8 cellular contexts compared by ENCODE assay signal in genomic region chr20:16518068-16518783, GRCh38. TPM values are rescaled to one million over a fixed set of nuclear protein-coding genes. Genes with fewer than 3 reads are reported as not detected.
DNase-seq lines count a peak whose midpoint lies in the region; ATAC-seq, FAIRE-seq and TF ChIP-seq lines count a peak whose summit lies in the region.

No MANE protein-coding gene starts in this region.

- CTCF ChIA-PET in PC-3 (lab: Charles Lee) (no interaction called here), endothelial cell of umbilical vein (lab: Charles Lee) (interaction anchor here (0.6 to 1.8 kb wide), 6 partner anchors 9 to 243 kb away, joined by 3 to 38 read pairs (median 3); partner anchors contain the start of gene SNRPB2)

- intact Hi-C loops in Right ventricle myocardium inferior (cut with DNase I) (loop anchor here (1.0 to 5.0 kb wide), 2 partner anchors 117 to 244 kb away; no protein-coding TSS in a partner anchor), PC-3 (cut with micrococcal nuclease) (loop anchor here (1.0 to 2.0 kb wide), 2 partner anchors 55 to 243 kb away; partner anchors contain the start of gene KIF16B), endothelial cell of umbilical vein (cut with micrococcal nuclease) (loop anchor here (1.0 kb wide), 1 partner anchor 243 kb away; no protein-coding TSS in a partner anchor)

- DNase-seq in cardiac muscle cell (ENCODE audit: low read depth in 1 of 2, low spot score in 1 of 2) = peak; percentile 57 to 61
- no peak for DNase-seq in Right ventricle myocardium inferior (ENCODE audit: missing footprints)
- peak; percentile 17 for DNase-seq in Jurkat, Clone E6-1 (ENCODE audit: low read depth, low spot score)
- peak; percentile 78 for DNase-seq in PC-3
- DNase-seq in endothelial cell of umbilical vein (ENCODE audit: low read depth, low spot score) = peak; percentile 13
- DNase-seq in mucosa of gallbladder (ENCODE audit: low spot score) = peak; percentile 52

- peak; percentile 50 for FAIRE-seq in endothelial cell of umbilical vein (lab: Jason Lieb, UNC)

- no peak for TF ChIP-seq POLR2A in endothelial cell of umbilical vein (IDR thresholded peaks at IDR 0.05; ENCODE audit: low read depth, low read length)

- H3K27me3 ChIP-seq in cardiac muscle cell = no peaks in the 10 kb centered on the region
- no peaks in the 10 kb centered on the region for H3K27me3 ChIP-seq in PC-3 (ENCODE audit: low read length)
- no peaks in the 10 kb centered on the region for H3K27me3 ChIP-seq in endothelial cell of umbilical vein (ENCODE audit: control insufficient read depth in 2 of 2, insufficient read depth in 2 of 2, low read length in 2 of 2)

- H3K4me3 Mint-ChIP-seq in stimulated activated memory B cell treated with anti-CD40 and anti-IgM and Interleukin-4, amounts not matched to agents 10 μg/mL and 1 μg/mL and 100 μg/mL, for 72 hours = no peak overlapping the region

- no peaks in the 10 kb centered on the region for H3K36me3 ChIP-seq in cardiac muscle cell
- H3K36me3 ChIP-seq in PC-3 (ENCODE audit: low read depth, low read length) = no peaks in the 10 kb centered on the region
- no peaks in the 10 kb centered on the region for H3K36me3 ChIP-seq in endothelial cell of umbilical vein (ENCODE audit: control insufficient read depth in 2 of 2, extremely low read depth in 1 of 2, insufficient read depth in 2 of 2, low read length in 2 of 2)

- BruUV-seq in PC-3 (replicated peaks; lab: Mats Ljungman, UMichigan) (no TSS peak), endothelial cell of umbilical vein (replicated peaks; lab: Mats Ljungman, UMichigan) (no TSS peak)

- no peak overlapping the region for H3K4me2 ChIP-seq in PC-3 (ENCODE audit: low read length)
- H3K4me2 ChIP-seq in endothelial cell of umbilical vein (ENCODE audit: insufficient read depth, low read length) = no peak overlapping the region

- H3K36me3 Mint-ChIP-seq in stimulated activated memory B cell treated with anti-CD40 and anti-IgM and Interleukin-4, amounts not matched to agents 10 μg/mL and 1 μg/mL and 100 μg/mL, for 72 hours = peaks cover 42% of the 10 kb centered on the region

- H3K4me1 ChIP-seq in cardiac muscle cell (ENCODE audit: low read depth) (no peaks in the 10 kb centered on the region), PC-3 (ENCODE audit: insufficient read depth, low read length) (no peaks in the 10 kb centered on the region; the same call in 1 of the 2 replicates), endothelial cell of umbilical vein (ENCODE audit: control insufficient read depth, extremely low read depth, insufficient read depth, low read length) (no peaks in the 10 kb centered on the region)

- TF ChIP-seq CTCF in cardiac muscle cell (IDR thresholded peaks at IDR 0.05; ENCODE audit: low read depth, low read length) (peak; percentile 65), PC-3 (conservative IDR thresholded peaks at IDR 0.05; ENCODE audit: low read depth, low read length) (peak; percentile 95), endothelial cell of umbilical vein (IDR thresholded peaks at IDR 0.05; ENCODE audit: extremely low read depth in 1 of 2, insufficient read depth in 1 of 2, low read depth in 1 of 2, low read length in 2 of 2) (peak; percentile 49 to 53)

- H2AFZ ChIP-seq in PC-3 (ENCODE audit: low read length) (no peak overlapping the region), endothelial cell of umbilical vein (ENCODE audit: low read depth, low read length) (no peak overlapping the region)

- H3F3A ChIP-seq in PC-3 (ENCODE audit: low read length, unreplicated experiment) = no peaks in the 10 kb centered on the region

- no peaks in the 10 kb centered on the region for H3K9me2 ChIP-seq in PC-3 (replicated peaks; ENCODE audit: low read length)

- no peaks in the 10 kb centered on the region for H3K9me3 Mint-ChIP-seq in stimulated activated memory B cell treated with anti-CD40 and anti-IgM and Interleukin-4, amounts not matched to agents 10 μg/mL and 1 μg/mL and 100 μg/mL, for 72 hours

- H3K4me1 Mint-ChIP-seq in stimulated activated memory B cell treated with anti-CD40 and anti-IgM and Interleukin-4, amounts not matched to agents 10 μg/mL and 1 μg/mL and 100 μg/mL, for 72 hours = peaks cover 19% of the 10 kb centered on the region

- dilution Hi-C loops in endothelial cell of umbilical vein (cut with MboI; ENCODE audit: extremely low pct_ligation_motif_present, low sequenced_read_pairs) = no loop called here

- ATAC-seq in Right ventricle myocardium inferior = no peak
- peak; percentile 98 for ATAC-seq in PC-3
- ATAC-seq in GM18517 (IDR thresholded peaks at IDR 0.05; ENCODE audit: unreplicated experiment) = no peak
- no peak for ATAC-seq in stimulated activated memory B cell treated with anti-CD40 and anti-IgM and Interleukin-4, amounts not matched to agents 10 μg/mL and 1 μg/mL and 100 μg/mL, for 72 hours

- H3K27me3 Mint-ChIP-seq in stimulated activated memory B cell treated with anti-CD40 and anti-IgM and Interleukin-4, amounts not matched to agents 10 μg/mL and 1 μg/mL and 100 μg/mL, for 72 hours = no peaks in the 10 kb centered on the region

- H3K4me3 ChIP-seq in cardiac muscle cell (no peak overlapping the region), PC-3 (ENCODE audit: low read length) (no peak overlapping the region), endothelial cell of umbilical vein (replicated peaks in 1 of 3; ENCODE audit: insufficient read depth in 1 of 3, low read depth in 1 of 3, low read length in 3 of 3) (no peak overlapping the region)
- no peak overlapping the region for H3K4me3 ChIP-seq in Jurkat, Clone E6-1 (ENCODE audit: low read length)

- H3K79me2 ChIP-seq in PC-3 (ENCODE audit: low read length) (no peaks in the 10 kb centered on the region), endothelial cell of umbilical vein (ENCODE audit: control insufficient read depth, insufficient read depth, low read length) (no peaks in the 10 kb centered on the region)

- H4K20me1 ChIP-seq in PC-3 (ENCODE audit: low read length) (no peaks in the 10 kb centered on the region), endothelial cell of umbilical vein (replicated peaks; ENCODE audit: control insufficient read depth, extremely low read depth, insufficient read depth, low read length) (no peaks in the 10 kb centered on the region)

- no peak overlapping the region for H3K27ac Mint-ChIP-seq in stimulated activated memory B cell treated with anti-CD40 and anti-IgM and Interleukin-4, amounts not matched to agents 10 μg/mL and 1 μg/mL and 100 μg/mL, for 72 hours

- H3K27ac ChIP-seq in cardiac muscle cell = no peak overlapping the region
- H3K27ac ChIP-seq in PC-3 (ENCODE audit: low read length) = no peak overlapping the region
- no peak overlapping the region for H3K27ac ChIP-seq in endothelial cell of umbilical vein (ENCODE audit: insufficient read depth, low read depth, low read length)

- H3K9ac ChIP-seq in PC-3 (ENCODE audit: low read length) = no peak overlapping the region
- H3K9ac ChIP-seq in endothelial cell of umbilical vein (replicated peaks; ENCODE audit: extremely low read depth, insufficient read depth, low read length) = no peak overlapping the region

- H3K9me3 ChIP-seq in cardiac muscle cell (ENCODE audit: low read depth) = no peaks in the 10 kb centered on the region
- H3K9me3 ChIP-seq in PC-3 (ENCODE audit: low read length) = no peaks in the 10 kb centered on the region
- H3K9me3 ChIP-seq in endothelial cell of umbilical vein (replicated peaks; ENCODE audit: control insufficient read depth, insufficient read depth, low read length) = no peaks in the 10 kb centered on the region

- POLR2A ChIA-PET in PC-3 (lab: Charles Lee; ENCODE audit: unreplicated experiment) = no interaction called here
- POLR2A ChIA-PET in endothelial cell of umbilical vein (lab: Charles Lee) = no interaction called here

- H3K9me1 ChIP-seq in endothelial cell of umbilical vein (replicated peaks; ENCODE audit: control insufficient read depth, extremely low read depth, insufficient read depth, low read length) = no peaks in the 10 kb centered on the region

TF ChIP-seq in endothelial cell of umbilical vein, 7 proteins besides CTCF, POLR2A, EP300 and RAD21:
- TF ChIP-seq MYC (IDR thresholded peaks at IDR 0.05; ENCODE audit: low read depth, low read length) (no peak), MAX (IDR thresholded peaks at IDR 0.05; ENCODE audit: insufficient read depth, insufficient read length) (no peak), POLR2AphosphoS5 (IDR thresholded peaks at IDR 0.05; ENCODE audit: insufficient read depth, low read depth, low read length) (no peak), GATA2 (IDR thresholded peaks at IDR 0.05; ENCODE audit: insufficient read depth, insufficient read length, low read depth, low read length) (no peak), EZH2 (IDR thresholded peaks at IDR 0.05; ENCODE audit: borderline replicate concordance, low read depth, low read length, severe bottlenecking) (no peak), FOS (IDR thresholded peaks at IDR 0.05; ENCODE audit: borderline replicate concordance, insufficient read depth, low read length) (no peak), JUN (IDR thresholded peaks at IDR 0.05; ENCODE audit: borderline replicate concordance, insufficient read depth, insufficient read length, low read depth) (no peak)

RNA-seq across cellular contexts. Expression of gene KIF16B, which starts 55.0 kb away (rescaled TPM):
- total RNA-seq in cardiac muscle cell = 16.8 and 26.5 TPM in 2 replicates
- polyA plus RNA-seq in cardiac muscle cell = 8.2 and 13.1 TPM in 2 replicates
- 18.4 TPM for total RNA-seq in Right ventricle myocardium inferior
- polyA plus RNA-seq in Jurkat, Clone E6-1 (2012; ENCODE audit: insufficient read depth, insufficient read length) = 4.4 TPM
- total RNA-seq in PC-3 (2014; rRNA removed) = 11.1 and 12.7 TPM in 2 replicates
- 5.1 and 8.8 TPM in 2 replicates for total RNA-seq in endothelial cell of umbilical vein
- polyA plus RNA-seq in endothelial cell of umbilical vein = 2.3 and 2.9 TPM in 2 replicates
- 5.6 and 5.7 TPM in 2 replicates for polyA plus RNA-seq in endothelial cell of umbilical vein (2011; cell fraction: cytosol; rRNA removed)
- polyA plus RNA-seq in endothelial cell of umbilical vein (2011; cell fraction: nucleus; rRNA removed) = 10.1 and 11.1 TPM in 2 replicates
- 3.6 and 4.3 TPM in 2 replicates for polyA plus RNA-seq in endothelial cell of umbilical vein (2012)
- polyA minus RNA-seq in endothelial cell of umbilical vein = 8.9 and 9.5 TPM in 2 replicates
- 2.9 TPM for polyA minus RNA-seq in endothelial cell of umbilical vein (2011; cell fraction: cytosol; rRNA and poly(A)+ RNA removed)
- polyA minus RNA-seq in endothelial cell of umbilical vein (2011; cell fraction: nucleus; rRNA and poly(A)+ RNA removed) = 15.0 and 18.8 TPM in 2 replicates
- total RNA-seq in mucosa of gallbladder = 21.6 TPM
